In genomic region chr2:10289891-10290290, GRCh38 we compare ENCODE assay signal across 13 cellular contexts. TPM values are rescaled to one million over a fixed set of nuclear protein-coding genes. Genes with fewer than 3 reads are reported as not detected.
A peak's percentile ranks its signal among the peaks of the same experiment; 100 is the strongest.
DNase-seq lines count a peak whose midpoint lies in the region; FAIRE-seq and TF ChIP-seq lines count a peak whose summit lies in the region.
"Had no signal": no experiment of that assay in that cellular context is flagged by ENCODE, and none has a peak within 500 bp of the region (broad histone marks: within the 10 kb centered on the region; RNA-seq: fewer than 3 reads in every experiment).

No MANE protein-coding gene starts in this region.

- no peak overlapping the region for H3K4me3 Mint-ChIP-seq in osteocyte (ENCODE audit: unreplicated experiment)
- H3K4me3 Mint-ChIP-seq: activated naive CD4-positive, alpha-beta T cell treated with anti-CD3 and anti-CD28 coated beads for 36 hours; CD8-positive, alpha-beta T cell; naive thymus-derived CD4-positive, alpha-beta T cell had no signal

- CTCF ChIA-PET in endothelial cell of umbilical vein (lab: Charles Lee): interaction anchor here (1.2 kb wide), 1 partner anchor 8 kb away, joined by 4 read pairs; no protein-coding TSS in a partner anchor

- no peak for TF ChIP-seq POLR2A in endothelial cell of umbilical vein (IDR thresholded peaks at IDR 0.05; ENCODE audit: low read depth, low read length)
- no peak for TF ChIP-seq POLR2A in GM12892 (IDR thresholded peaks at IDR 0.05; ENCODE audit: low read depth, low read length)

- H3K4me3 ChIP-seq in endothelial cell of umbilical vein (replicated peaks in 1 of 3; ENCODE audit: insufficient read depth in 1 of 3, low read depth in 1 of 3, low read length in 3 of 3) (no peak overlapping the region), smooth muscle cell (no peak overlapping the region)
- H3K4me3 ChIP-seq: thoracic aorta had no signal

- peak; percentile 52 for FAIRE-seq in endothelial cell of umbilical vein (lab: Jason Lieb, UNC)
- no peak for FAIRE-seq in GM12892 (lab: Jason Lieb, UNC)

- dilution Hi-C loops in endothelial cell of umbilical vein (cut with MboI; ENCODE audit: extremely low pct_ligation_motif_present, low sequenced_read_pairs): no loop called here

- H3K9ac ChIP-seq in endothelial cell of umbilical vein (replicated peaks; ENCODE audit: extremely low read depth, insufficient read depth, low read length) (no peak overlapping the region), smooth muscle cell (ENCODE audit: low read depth) (no peak overlapping the region)

- DNase-seq in HCEC 1CT (peak; percentile 79), RKO (ENCODE audit: low spot score) (peak; percentile 86), endothelial cell of umbilical vein (ENCODE audit: low read depth, low spot score) (no peak), osteocyte (ENCODE audit: extremely low spot score, unreplicated experiment) (no peak), hippocampal formation (lab: John Stamatoyannopoulos, UW) (no peak), GM12892 (ENCODE audit: insufficient read length) (no peak), smooth muscle cell (lab: John Stamatoyannopoulos, UW; ENCODE audit: unreplicated experiment) (no peak), NCI-H82 (lab: John Stamatoyannopoulos, UW) (no peak)
- DNase-seq: activated CD8-positive, alpha-beta memory T cell treated with anti-CD3 and anti-CD28 coated beads for 24 hours; activated naive CD4-positive, alpha-beta T cell treated with anti-CD3 and anti-CD28 coated beads for 36 hours; CD8-positive, alpha-beta T cell; naive thymus-derived CD4-positive, alpha-beta T cell had no signal

- H3K4me1 Mint-ChIP-seq in osteocyte (ENCODE audit: unreplicated experiment): peaks cover 47% of the 10 kb centered on the region

- no peak overlapping the region for H3K27ac ChIP-seq in endothelial cell of umbilical vein (ENCODE audit: insufficient read depth, low read depth, low read length)
- H3K27ac ChIP-seq in smooth muscle cell (ENCODE audit: low read depth): no peak overlapping the region
- H3K27ac ChIP-seq: thoracic aorta had no signal

- POLR2A ChIA-PET in endothelial cell of umbilical vein (lab: Charles Lee): interaction anchor here (0.6 kb wide), 1 partner anchor 126 kb away, joined by 4 read pairs; no protein-coding TSS in a partner anchor

- H3K27me3 ChIP-seq in endothelial cell of umbilical vein (ENCODE audit: control insufficient read depth in 2 of 2, insufficient read depth in 2 of 2, low read length in 2 of 2) (no peaks in the 10 kb centered on the region), smooth muscle cell (ENCODE audit: low read depth) (no peaks in the 10 kb centered on the region)

- no peaks in the 10 kb centered on the region for H3K79me2 ChIP-seq in endothelial cell of umbilical vein (ENCODE audit: control insufficient read depth, insufficient read depth, low read length)
- H3K79me2 ChIP-seq in smooth muscle cell (ENCODE audit: low read depth): no peaks in the 10 kb centered on the region

- WGBS in smooth muscle cell (ENCODE audit: low lambda C conversion rate): 86% methylated on average over 11 of the region's 11 CpGs

- H3K9me1 ChIP-seq in endothelial cell of umbilical vein (replicated peaks; ENCODE audit: control insufficient read depth, extremely low read depth, insufficient read depth, low read length): no peaks in the 10 kb centered on the region

- peaks cover 11% of the 10 kb centered on the region for H3K9me3 Mint-ChIP-seq in osteocyte (ENCODE audit: unreplicated experiment)

- peaks cover 4% of the 10 kb centered on the region for H3K36me3 Mint-ChIP-seq in osteocyte (ENCODE audit: unreplicated experiment)
- H3K36me3 Mint-ChIP-seq: CD8-positive, alpha-beta T cell had no signal

- no peaks in the 10 kb centered on the region for H3F3A ChIP-seq in smooth muscle cell (ENCODE audit: low read depth)

- no peak overlapping the region for H3K4me2 ChIP-seq in endothelial cell of umbilical vein (ENCODE audit: insufficient read depth, low read length)
- H3K4me2 ChIP-seq in smooth muscle cell: no peak overlapping the region

- H2AFZ ChIP-seq in endothelial cell of umbilical vein (ENCODE audit: low read depth, low read length) (peak overlapping the region; percentile 29), smooth muscle cell (ENCODE audit: low read depth) (no peak overlapping the region)

- intact Hi-C loops in endothelial cell of umbilical vein (cut with micrococcal nuclease): no loop called here

- no peaks in the 10 kb centered on the region for H4K20me1 ChIP-seq in endothelial cell of umbilical vein (replicated peaks; ENCODE audit: control insufficient read depth, extremely low read depth, insufficient read depth, low read length)
- no peaks in the 10 kb centered on the region for H4K20me1 ChIP-seq in smooth muscle cell (ENCODE audit: low read depth)

- TF ChIP-seq CTCF in endothelial cell of umbilical vein (IDR thresholded peaks at IDR 0.05; ENCODE audit: extremely low read depth in 1 of 2, insufficient read depth in 1 of 2, low read depth in 1 of 2, low read length in 2 of 2) (no peak), osteocyte (IDR thresholded peaks at IDR 0.05) (no peak), smooth muscle cell (IDR thresholded peaks at IDR 0.05; ENCODE audit: borderline replicate concordance, insufficient read depth, poor library complexity, severe bottlenecking) (no peak)

- no peaks in the 10 kb centered on the region for H3K27me3 Mint-ChIP-seq in osteocyte (ENCODE audit: unreplicated experiment)

- peaks cover 15% of the 10 kb centered on the region for H3K4me1 ChIP-seq in endothelial cell of umbilical vein (ENCODE audit: control insufficient read depth, extremely low read depth, insufficient read depth, low read length)
- H3K4me1 ChIP-seq in smooth muscle cell (ENCODE audit: low read depth): peaks cover 9% of the 10 kb centered on the region

- no TSS peak for BruUV-seq in endothelial cell of umbilical vein (replicated peaks; lab: Mats Ljungman, UMichigan)

- peak overlapping the region; percentile 8 for H3K27ac Mint-ChIP-seq in osteocyte (ENCODE audit: unreplicated experiment)
- H3K27ac Mint-ChIP-seq: activated naive CD4-positive, alpha-beta T cell treated with anti-CD3 and anti-CD28 coated beads for 36 hours; CD8-positive, alpha-beta T cell had no signal

- H3K9me3 ChIP-seq in endothelial cell of umbilical vein (replicated peaks; ENCODE audit: control insufficient read depth, insufficient read depth, low read length): no peaks in the 10 kb centered on the region
- H3K9me3 ChIP-seq in smooth muscle cell (replicated peaks; ENCODE audit: low read depth): peaks cover 4% of the 10 kb centered on the region

- H3K36me3 ChIP-seq in endothelial cell of umbilical vein (ENCODE audit: control insufficient read depth in 2 of 2, extremely low read depth in 1 of 2, insufficient read depth in 2 of 2, low read length in 2 of 2) (no peaks in the 10 kb centered on the region), smooth muscle cell (ENCODE audit: low read depth) (no peaks in the 10 kb centered on the region)
- H3K36me3 ChIP-seq: thoracic aorta had no signal

TF ChIP-seq in endothelial cell of umbilical vein, 7 proteins besides CTCF, POLR2A, EP300 and RAD21:
- peak; percentile 24 for TF ChIP-seq POLR2AphosphoS5 (IDR thresholded peaks at IDR 0.05; ENCODE audit: insufficient read depth, low read depth, low read length)
- no peak for TF ChIP-seq MAX (IDR thresholded peaks at IDR 0.05; ENCODE audit: insufficient read depth, insufficient read length)

RNA-seq across cellular contexts. Expression of gene HPCAL1, which starts 12.8 kb away (rescaled TPM):
- total RNA-seq in endothelial cell of umbilical vein: 68.1 and 77.4 TPM in 2 replicates
- 56.5 and 67.3 TPM in 2 replicates for polyA plus RNA-seq in endothelial cell of umbilical vein
- 40.8 and 44.2 TPM in 2 replicates for polyA plus RNA-seq in endothelial cell of umbilical vein (2011; cell fraction: cytosol; rRNA removed)
- 34.7 and 39.6 TPM in 2 replicates for polyA plus RNA-seq in endothelial cell of umbilical vein (2011; cell fraction: nucleus; rRNA removed)
- 79.1 and 104 TPM in 2 replicates for polyA plus RNA-seq in endothelial cell of umbilical vein (2012)
- polyA minus RNA-seq in endothelial cell of umbilical vein: 17.4 and 19.0 TPM in 2 replicates
- polyA minus RNA-seq in endothelial cell of umbilical vein (2011; cell fraction: cytosol; rRNA and poly(A)+ RNA removed): 48.7 TPM
- polyA minus RNA-seq in endothelial cell of umbilical vein (2011; cell fraction: nucleus; rRNA and poly(A)+ RNA removed): 8.8 and 14.8 TPM in 2 replicates
- total RNA-seq in osteocyte: 56.8 and 57.8 TPM in 2 replicates
- 4.1 TPM for polyA plus RNA-seq in GM12892 (2012; ENCODE audit: missing spikeins)
- 7.0 and 11.7 TPM in 2 replicates for total RNA-seq in smooth muscle cell
- polyA plus RNA-seq in smooth muscle cell: 15.8 and 18.6 TPM in 2 replicates

Comparison
In these comparisons a context has a peak if more than half of its experiments do, and no peak if none do; other contexts are left out.
1. DNase-seq: peak in HCEC 1CT (single experiment) and RKO (single experiment); none in endothelial cell of umbilical vein (single experiment), osteocyte (single experiment), hippocampal formation (0 of 2), GM12892 (single experiment), smooth muscle cell (single experiment) and NCI-H82 (single experiment).